Comparison of ENCODE assay signal across 8 cellular contexts in genomic region chr18:75211002-75211621, GRCh38. TPM values are rescaled to one million over a fixed set of nuclear protein-coding genes. Genes with fewer than 3 reads are reported as not detected.
DNase-seq lines count a peak whose midpoint lies in the region; ATAC-seq, FAIRE-seq and TF ChIP-seq lines count a peak whose summit lies in the region.

No MANE protein-coding gene starts in this region.

- H3K4me3 Mint-ChIP-seq in memory B cell = peak overlapping the region; percentile 98

- no peak for TF ChIP-seq POLR2A in A549 (IDR thresholded peaks at IDR 0.05; ENCODE audit: low read length)

- H3K9me3 ChIP-seq in A549 (no peaks in the 10 kb centered on the region), mammary epithelial cell (replicated peaks; ENCODE audit: insufficient read depth, low read length) (no peaks in the 10 kb centered on the region)

- peaks cover 22% of the 10 kb centered on the region for H3K4me1 ChIP-seq in A549
- H3K4me1 ChIP-seq in mammary epithelial cell (ENCODE audit: insufficient read depth, low read length) = peaks cover 28% of the 10 kb centered on the region
- peaks cover 3% of the 10 kb centered on the region for H3K4me1 ChIP-seq in urinary bladder (ENCODE audit: insufficient read depth)

- DNase-seq in A549 (ENCODE audit: low read depth in 1 of 2, low spot score in 1 of 2) = peak in 1 of 2 experiments; percentile 3
- DNase-seq in GM13977 (ENCODE audit: low spot score) = peak; percentile 64
- peak; percentile 12 for DNase-seq in RPMI7951 (ENCODE audit: low read depth)
- peak; percentile 23 for DNase-seq in mammary epithelial cell
- peak in 1 of 2 donors; percentile 30 for DNase-seq in memory B cell (ENCODE audit: low spot score in 2 of 2)

- H3K36me3 ChIP-seq in mammary epithelial cell (ENCODE audit: insufficient read depth, low read length) (no peaks in the 10 kb centered on the region), urinary bladder (ENCODE audit: insufficient read depth) (no peaks in the 10 kb centered on the region)

- ATAC-seq in A549 = no peak
- ATAC-seq in memory B cell (ENCODE audit: low read depth) = peak; percentile 12
- ATAC-seq in GM21515 (IDR thresholded peaks at IDR 0.05; ENCODE audit: unreplicated experiment) = no peak
- no peak for ATAC-seq in HG03196 (IDR thresholded peaks at IDR 0.05; ENCODE audit: unreplicated experiment)

- intact Hi-C loops in mammary epithelial cell (cut with micrococcal nuclease) = loop anchor here (2.0 to 5.0 kb wide), 4 partner anchors 28 to 1041 kb away; no protein-coding TSS in a partner anchor

- in situ Hi-C loops in GM13977 (cut with MboI; ENCODE audit: low pct_unique_long_range_greater_than_20kb, low sequenced_read_pairs, unreplicated experiment) = no loop called here
- in situ Hi-C loops in mammary epithelial cell (cut with MboI; ENCODE audit: low sequenced_read_pairs in 2 of 2) = loop anchor here in 1 of 2 donors (25.0 kb wide), 1 partner anchor 276 kb away; no protein-coding TSS in a partner anchor

- H3K4me1 Mint-ChIP-seq in memory B cell = peaks cover 22% of the 10 kb centered on the region

- BruUV-seq in mammary epithelial cell (replicated peaks; lab: Mats Ljungman, UMichigan) = TSS peak; percentile 24

- peak overlapping the region; percentile 92 for H3K27ac Mint-ChIP-seq in memory B cell

- CTCF ChIA-PET in A549 (lab: Yijun Ruan, JAX) (no interaction called here), mammary epithelial cell (lab: Charles Lee; ENCODE audit: low non-redundant PET) (interaction anchor here (0.8 kb wide), 1 partner anchor 1282 kb away, joined by 22 read pairs; no protein-coding TSS in a partner anchor)

- no peak for FAIRE-seq in A549 (lab: Jason Lieb, UNC)

- peaks cover 52% of the 10 kb centered on the region for H3K79me2 ChIP-seq in mammary epithelial cell (ENCODE audit: insufficient read depth, low read length)

- H3K27me3 ChIP-seq in mammary epithelial cell (ENCODE audit: insufficient read depth, low read length) = no peaks in the 10 kb centered on the region

- TF ChIP-seq EP300 in A549 (IDR thresholded peaks at IDR 0.05) = no peak

- H3K9ac ChIP-seq in mammary epithelial cell (ENCODE audit: insufficient read depth, low read length) = peak overlapping the region; percentile 62

- no peaks in the 10 kb centered on the region for H3K27me3 Mint-ChIP-seq in memory B cell

- no peak for TF ChIP-seq CTCF in A549 (IDR thresholded peaks at IDR 0.05)
- TF ChIP-seq CTCF in GM13977 (IDR thresholded peaks at IDR 0.05; ENCODE audit: extremely low read depth, insufficient read depth, missing control alignments) = no peak
- no peak for TF ChIP-seq CTCF in mammary epithelial cell (conservative IDR thresholded peaks at IDR 0.05 in 1 of 2, IDR thresholded peaks at IDR 0.05 in 1 of 2; ENCODE audit: extremely low read depth in 1 of 2, insufficient read depth in 1 of 2, low read depth in 1 of 2, low read length in 2 of 2)

- H4K20me1 ChIP-seq in mammary epithelial cell (ENCODE audit: insufficient read depth, low read length) = no peaks in the 10 kb centered on the region

- peaks cover 2% of the 10 kb centered on the region for H3K36me3 Mint-ChIP-seq in memory B cell

- POLR2A ChIA-PET in A549 (lab: Yijun Ruan, JAX) = interaction anchor here (0.7 to 0.8 kb wide), 2 partner anchors 198 to 231 kb away, joined by 4 to 5 read pairs; no protein-coding TSS in a partner anchor

- dilution Hi-C loops in mammary epithelial cell (cut with HindIII; ENCODE audit: low sequenced_read_pairs) = no loop called here

- H3K4me2 ChIP-seq in A549 (peak overlapping the region; percentile 74), mammary epithelial cell (ENCODE audit: insufficient read depth, low read depth, low read length) (peak overlapping the region; percentile 99)

- H3K9me3 Mint-ChIP-seq in memory B cell = no peaks in the 10 kb centered on the region

- WGBS in A549 (ENCODE audit: missing lambda C conversion rate) = 1% methylated on average over 16 of the region's 64 CpGs
- WGBS in mammary epithelial cell (ENCODE audit: low coverage, missing lambda C conversion rate) = 2% methylated on average over 21 of the region's 64 CpGs
- under 1% methylated on average over 64 of the region's 64 CpGs for WGBS in urinary bladder

- peak overlapping the region; percentile 92 to 99 for H3K27ac ChIP-seq in A549
- peak overlapping the region; percentile 51 for H3K27ac ChIP-seq in mammary epithelial cell (ENCODE audit: insufficient read depth, low read depth, low read length)
- peak overlapping the region; percentile 70 for H3K27ac ChIP-seq in urinary bladder (ENCODE audit: low read depth)

- H3K4me3 ChIP-seq in A549 (peak overlapping the region; percentile 83), mammary epithelial cell (replicated peaks in 1 of 3; ENCODE audit: insufficient read depth in 1 of 3, low read depth in 2 of 3, low read length in 3 of 3) (peak overlapping the region; percentile 79 to 98 (median 88)), urinary bladder (ENCODE audit: low read depth, low read length) (peak overlapping the region; percentile 100)

- TF ChIP-seq RAD21 in A549 (conservative IDR thresholded peaks at IDR 0.05 in 1 of 2, IDR thresholded peaks at IDR 0.05 in 1 of 2) = no peak

- peak overlapping the region; percentile 98 for H2AFZ ChIP-seq in mammary epithelial cell (ENCODE audit: low read depth, low read length)

TF ChIP-seq in A549, 52 proteins besides CTCF, POLR2A, EP300 and RAD21 (continues in another document):
- TF ChIP-seq EHF (CRISPR knock-in tag; IDR thresholded peaks at IDR 0.05) = no peak
- TF ChIP-seq SMC3 (IDR thresholded peaks at IDR 0.05) = no peak
- no peak for TF ChIP-seq BCL3 (IDR thresholded peaks at IDR 0.05)
- TF ChIP-seq SREBF2 (IDR thresholded peaks at IDR 0.05) = no peak
- no peak for TF ChIP-seq JUN (IDR thresholded peaks at IDR 0.05)
- TF ChIP-seq HOXA7 (CRISPR knock-in tag; IDR thresholded peaks at IDR 0.05) = no peak
- TF ChIP-seq ZNF302 (CRISPR knock-in tag; IDR thresholded peaks at IDR 0.05) = no peak
- TF ChIP-seq REST (IDR thresholded peaks at IDR 0.05) = no peak
- TF ChIP-seq JUNB (IDR thresholded peaks at IDR 0.05) = no peak
- TF ChIP-seq RFX5 (IDR thresholded peaks at IDR 0.05) = no peak
- TF ChIP-seq HOXB5 (CRISPR knock-in tag; IDR thresholded peaks at IDR 0.05) = no peak

RNA-seq across cellular contexts. Expression of gene TSHZ1, which starts 0.5 kb away (rescaled TPM):
- polyA plus RNA-seq in A549 (2011; rRNA removed) = 2.2 and 2.9 TPM in 2 replicates
- polyA plus RNA-seq in A549 (2012; cell fraction: cytosol; rRNA removed) = 2.1 and 2.9 TPM in 2 replicates
- 1.8 and 2.4 TPM in 2 replicates for polyA plus RNA-seq in A549 (2012; cell fraction: nucleus; rRNA removed)
- 2.7 to 3.0 TPM (median 2.8 TPM) in 3 replicates for polyA plus RNA-seq in A549 (2017; fragmentation: RNase III; extraction: RNeasy Plus Mini Kit Qiagen cat#74134 plus additional on column Dnase treatment)
- polyA minus RNA-seq in A549 (2011; rRNA and poly(A)+ RNA removed) = 3.8 and 4.0 TPM in 2 replicates
- total RNA-seq in RPMI7951 (2014; rRNA removed; shearing (Covaris generic)) = 7.6 and 8.4 TPM in 2 replicates
- 1 to 10 TPM; 4.7 to 8.1 TPM for total RNA-seq in mammary epithelial cell
- 2.0 TPM for polyA plus RNA-seq in mammary epithelial cell
- 7.0 TPM for polyA minus RNA-seq in mammary epithelial cell
- total RNA-seq in urinary bladder = 10.3 TPM
- polyA plus RNA-seq in urinary bladder = 22.5 TPM

RNA-seq across cellular contexts. Expression of gene PTGR3, which starts 2.2 kb away (rescaled TPM):
- polyA plus RNA-seq in A549 (2011; rRNA removed) (18.5 and 19.0 TPM in 2 replicates), A549 (2017; fragmentation: RNase III; extraction: RNeasy Plus Mini Kit Qiagen cat#74134 plus additional on column Dnase treatment) (6.3 to 7.2 TPM (median 7.2 TPM) in 3 replicates), mammary epithelial cell (31.3 TPM), urinary bladder (23.9 TPM)
- polyA plus RNA-seq in A549 (2012; cell fraction: cytosol; rRNA removed) = 9.9 and 10.1 TPM in 2 replicates
- polyA plus RNA-seq in A549 (2012; cell fraction: nucleus; rRNA removed) = 6.2 and 8.4 TPM in 2 replicates
- 28.2 and 34.6 TPM in 2 replicates for polyA minus RNA-seq in A549 (2011; rRNA and poly(A)+ RNA removed)
- 7.2 and 10.0 TPM in 2 replicates for total RNA-seq in RPMI7951 (2014; rRNA removed; shearing (Covaris generic))
- total RNA-seq in mammary epithelial cell (10 to 100 TPM; 15.2 to 29.4 TPM), urinary bladder (20.8 TPM)
- 27.9 TPM for polyA minus RNA-seq in mammary epithelial cell
